6 cellular contexts compared by ENCODE assay signal in genomic region chr1:151433827-151434226, GRCh38. TPM values are rescaled to one million over a fixed set of nuclear protein-coding genes. Genes with fewer than 3 reads are reported as not detected.
A peak's percentile ranks its signal among the peaks of the same experiment; 100 is the strongest.
DNase-seq lines count a peak whose midpoint lies in the region; ATAC-seq, FAIRE-seq and TF ChIP-seq lines count a peak whose summit lies in the region.
"Not testable (repeated sequence)": the region's sequence is repeated elsewhere in the genome, so short reads cannot be mapped to it uniquely, and the experiment has no call there.

No MANE protein-coding gene starts in this region.

- ATAC-seq in WTC11, HepG2: not testable (repeated sequence)

- H4K20me1 ChIP-seq in HepG2 (ENCODE audit: insufficient read depth, low read length) = not testable (repeated sequence)

- not testable (repeated sequence) for FAIRE-seq in HepG2 (lab: Jason Lieb, UNC)

- H3K4me3 ChIP-seq in HEK293 (ENCODE audit: low read depth, low read length); HepG2 (replicated peaks in 1 of 3; ENCODE audit: insufficient read depth in 1 of 3, low read depth in 2 of 3, low read length in 3 of 3): not testable (repeated sequence)

- not testable (repeated sequence) for H3K4me1 ChIP-seq in HEK293 (ENCODE audit: control insufficient read depth, insufficient read depth, low read length); HepG2 (ENCODE audit: insufficient read depth, low read length)

- not testable (repeated sequence) for H3K4me2 ChIP-seq in HepG2 (ENCODE audit: low read depth, low read length)

- 91% methylated on average over 5 of the region's 5 CpGs for WGBS in HepG2 (ENCODE audit: low lambda C conversion rate)

- CTCF ChIA-PET in HEK293 (lab: Yijun Ruan, JAX) = interaction anchor here (0.6 kb wide), 1 partner anchor 215 kb away, joined by 3 read pairs; no protein-coding TSS in a partner anchor
- CTCF ChIA-PET in WTC11 (lab: Charles Lee) = interaction anchor here (0.9 kb wide), 1 partner anchor 11 kb away, joined by 3 read pairs; no protein-coding TSS in a partner anchor
- CTCF ChIA-PET in HepG2 (lab: Yijun Ruan, JAX; ENCODE audit: low intra/inter-chr PET ratio, low total read pairs) = not testable (repeated sequence)

- H3K27ac ChIP-seq in HEK293 (ENCODE audit: extremely low read depth, low read depth, low read length); HepG2 (ENCODE audit: extremely low read length, insufficient read depth, low read length): not testable (repeated sequence)

- not testable (repeated sequence) for H3K9me3 ChIP-seq in HEK293 (ENCODE audit: control insufficient read depth, insufficient read depth, low read depth, low read length); HepG2 (ENCODE audit: low read length)

- not testable (repeated sequence) for H3K27me3 Mint-ChIP-seq in CD14-positive monocyte (ENCODE audit: low read depth in 3 of 3); WTC11 (ENCODE audit: low read depth); chondrocyte (ENCODE audit: low read depth)

- POLR2A ChIA-PET in HEK293 (lab: Yijun Ruan, JAX) = interaction anchor here (0.7 to 0.9 kb wide), 2 partner anchors 11 to 167 kb away, joined by 3 to 5 read pairs; no protein-coding TSS in a partner anchor
- POLR2A ChIA-PET in WTC11 (lab: Charles Lee); HepG2 (lab: Yijun Ruan, JAX): not testable (repeated sequence)

- TF ChIP-seq CTCF in CD14-positive monocyte (IDR thresholded peaks at IDR 0.05); HEK293 (tag by site-specific recombination; IDR thresholded peaks at IDR 0.05); WTC11 (IDR thresholded peaks at IDR 0.05); chondrocyte (IDR thresholded peaks at IDR 0.05); HepG2 (CRISPR knock-in tag; IDR thresholded peaks at IDR 0.05): not testable (repeated sequence)

- in situ Hi-C loops in HepG2 (cut with HindIII; ENCODE audit: extremely low pct_ligation_motif_present, low pct_unique_long_range_greater_than_20kb) = not testable (repeated sequence)

- TF ChIP-seq POLR2A in HepG2 (IDR thresholded peaks at IDR 0.05; ENCODE audit: insufficient read depth in 1 of 2, low read depth in 2 of 2, low read length in 2 of 2) = not testable (repeated sequence)

- not testable (repeated sequence) for H3K9me3 Mint-ChIP-seq in CD14-positive monocyte; WTC11; chondrocyte (ENCODE audit: low read depth)

- DNase-seq in CD14-positive monocyte (ENCODE audit: low spot score); WTC11 (ENCODE audit: low spot score); chondrocyte (ENCODE audit: low spot score); HepG2 (ENCODE audit: low spot score): not testable (repeated sequence)
- DNase-seq in NCI-H82 (lab: John Stamatoyannopoulos, UW) = peak; percentile 31

- H2AFZ ChIP-seq in HepG2 (ENCODE audit: low read length) = not testable (repeated sequence)

- H3K36me3 Mint-ChIP-seq in CD14-positive monocyte = peaks cover 28 to 51% of the 10 kb centered on the region in 2 donors
- H3K36me3 Mint-ChIP-seq in WTC11 = peaks cover 21% of the 10 kb centered on the region
- H3K36me3 Mint-ChIP-seq in chondrocyte (ENCODE audit: low read depth) = not testable (repeated sequence)

- H3K27ac Mint-ChIP-seq in CD14-positive monocyte (peak overlapping the region in 4 of 7 donors; percentile 30 to 79 (median 53)), chondrocyte (ENCODE audit: unreplicated experiment) (peak overlapping the region; percentile 45)
- not testable (repeated sequence) for H3K27ac Mint-ChIP-seq in WTC11

- intact Hi-C loops in CD14-positive monocyte (cut with micrococcal nuclease); HepG2 (cut with micrococcal nuclease; ENCODE audit: unreplicated experiment): not testable (repeated sequence)

- not testable (repeated sequence) for BruUV-seq in HepG2 (replicated peaks; lab: Mats Ljungman, UMichigan)

- not testable (repeated sequence) for TF ChIP-seq EP300 in HepG2 (IDR thresholded peaks at IDR 0.05; ENCODE audit: low read depth in 2 of 2, low read length in 2 of 2); HepG2 (CRISPR knock-in tag; IDR thresholded peaks at IDR 0.05; ENCODE audit: borderline replicate concordance)

- TF ChIP-seq RAD21 in HepG2 (CRISPR knock-in tag; IDR thresholded peaks at IDR 0.05) = not testable (repeated sequence)

- not testable (repeated sequence) for H3K27me3 ChIP-seq in HepG2 (ENCODE audit: control insufficient read depth in 1 of 2, insufficient read depth in 2 of 2, low read length in 2 of 2)

- not testable (repeated sequence) for H3K4me1 Mint-ChIP-seq in CD14-positive monocyte, WTC11
- peaks cover 20% of the 10 kb centered on the region for H3K4me1 Mint-ChIP-seq in chondrocyte (ENCODE audit: low read depth)

- H3K9ac ChIP-seq in HepG2 (ENCODE audit: insufficient read depth, low read depth, low read length) = not testable (repeated sequence)

- H3K36me3 ChIP-seq in HEK293 (ENCODE audit: control insufficient read depth in 2 of 2, insufficient read depth in 1 of 2, low read length in 2 of 2) (peaks cover 15 to 34% of the 10 kb centered on the region in 2 experiments), HepG2 (replicated peaks in 1 of 2; ENCODE audit: control insufficient read depth in 1 of 2, insufficient read depth in 2 of 2, low read length in 2 of 2) (peaks cover 3 to 19% of the 10 kb centered on the region in 2 experiments)

- peaks cover 29% of the 10 kb centered on the region for H3K79me2 ChIP-seq in HepG2 (ENCODE audit: insufficient read depth, low read length)

- H3K4me3 Mint-ChIP-seq in CD14-positive monocyte; WTC11; chondrocyte (ENCODE audit: unreplicated experiment): not testable (repeated sequence)

RNA-seq across cellular contexts. Expression of gene POGZ, which starts 25.5 kb away (rescaled TPM):
- 1 to 10 TPM in 1 of 2 donors, under 1 TPM in 1; 0.75 to 1.8 TPM for polyA plus RNA-seq in CD14-positive monocyte
- 88.1 to 107 TPM (median 105 TPM) in 3 replicates for total RNA-seq in WTC11 (2021)
- 61.7 to 79.7 TPM (median 65.0 TPM) in 3 replicates for total RNA-seq in chondrocyte
- total RNA-seq in HepG2 (2016; rRNA removed; fragmentation: Illumina TruSeq; extraction: Trizol) = 15.3 and 17.1 TPM in 2 replicates
- total RNA-seq in HepG2 (2016; cell fraction: cytosol; rRNA removed; fragmentation: Illumina TruSeq; extraction: Trizol; ENCODE audit: low read depth) = 3.4 and 3.9 TPM in 2 replicates
- 14.3 and 16.4 TPM in 2 replicates for total RNA-seq in HepG2 (2016; cell fraction: insoluble cytoplasmic fraction; rRNA removed; fragmentation: Illumina TruSeq; extraction: Trizol)
- 7.3 and 9.4 TPM in 2 replicates for total RNA-seq in HepG2 (2016; cell fraction: membrane; rRNA removed; fragmentation: Illumina TruSeq; extraction: Trizol)
- total RNA-seq in HepG2 (2016; cell fraction: nucleus; rRNA removed; fragmentation: Illumina TruSeq; extraction: Trizol) = 26.6 and 27.0 TPM in 2 replicates
- 45.6 and 46.9 TPM in 2 replicates for polyA plus RNA-seq in HepG2 (2011; rRNA removed)
- 14.1 and 15.0 TPM in 2 replicates for polyA plus RNA-seq in HepG2 (2011; cell fraction: cytosol; rRNA removed)
- 85.3 and 95.0 TPM in 2 replicates for polyA plus RNA-seq in HepG2 (2011; cell fraction: nucleus; rRNA removed)
- 22.9 and 30.0 TPM in 2 replicates for polyA plus RNA-seq in HepG2 (2012)
- 0.70 and 1.2 TPM in 2 replicates for polyA plus RNA-seq in HepG2 (2016; cell fraction: cytosol; fragmentation: Illumina TruSeq; extraction: Trizol; ENCODE audit: low read depth)
- polyA plus RNA-seq in HepG2 (2016; cell fraction: insoluble cytoplasmic fraction; fragmentation: Illumina TruSeq; extraction: Trizol; ENCODE audit: low read depth) = 18.4 and 20.8 TPM in 2 replicates
- 2.7 and 2.9 TPM in 2 replicates for polyA plus RNA-seq in HepG2 (2016; cell fraction: membrane; fragmentation: Illumina TruSeq; extraction: Trizol; ENCODE audit: low read depth)
- polyA plus RNA-seq in HepG2 (2016; cell fraction: nucleus; fragmentation: Illumina TruSeq; extraction: Trizol; ENCODE audit: insufficient read depth, low read depth) = 55.5 and 69.5 TPM in 2 replicates
- polyA minus RNA-seq in HepG2 (2011; rRNA and poly(A)+ RNA removed; ENCODE audit: low replicate concordance) = 103 and 173 TPM in 2 replicates
- polyA minus RNA-seq in HepG2 (2011; cell fraction: cytosol; rRNA and poly(A)+ RNA removed) = 25.2 and 28.6 TPM in 2 replicates
- 80.1 and 101 TPM in 2 replicates for polyA minus RNA-seq in HepG2 (2011; cell fraction: nucleus; rRNA and poly(A)+ RNA removed)

RNA-seq across cellular contexts. Expression of gene PSMB4, which starts 34.5 kb away (rescaled TPM):
- polyA plus RNA-seq in CD14-positive monocyte (10 to 100 TPM; 69.6 to 85.6 TPM), HepG2 (2011; rRNA removed) (364 and 383 TPM in 2 replicates)
- total RNA-seq in WTC11 (2021) (360 to 414 TPM (median 383 TPM) in 3 replicates), chondrocyte (229 to 257 TPM (median 236 TPM) in 3 replicates), HepG2 (2016; rRNA removed; fragmentation: Illumina TruSeq; extraction: Trizol) (336 and 414 TPM in 2 replicates)
- 180 and 186 TPM in 2 replicates for total RNA-seq in HepG2 (2016; cell fraction: cytosol; rRNA removed; fragmentation: Illumina TruSeq; extraction: Trizol; ENCODE audit: low read depth)
- total RNA-seq in HepG2 (2016; cell fraction: insoluble cytoplasmic fraction; rRNA removed; fragmentation: Illumina TruSeq; extraction: Trizol) = 337 and 459 TPM in 2 replicates
- 216 and 229 TPM in 2 replicates for total RNA-seq in HepG2 (2016; cell fraction: membrane; rRNA removed; fragmentation: Illumina TruSeq; extraction: Trizol)
- 150 and 151 TPM in 2 replicates for total RNA-seq in HepG2 (2016; cell fraction: nucleus; rRNA removed; fragmentation: Illumina TruSeq; extraction: Trizol)
- 449 and 490 TPM in 2 replicates for polyA plus RNA-seq in HepG2 (2011; cell fraction: cytosol; rRNA removed)
- polyA plus RNA-seq in HepG2 (2011; cell fraction: nucleus; rRNA removed) = 275 and 307 TPM in 2 replicates
- polyA plus RNA-seq in HepG2 (2012) = 200 and 247 TPM in 2 replicates
- 167 and 178 TPM in 2 replicates for polyA plus RNA-seq in HepG2 (2016; cell fraction: cytosol; fragmentation: Illumina TruSeq; extraction: Trizol; ENCODE audit: low read depth)
- 392 and 404 TPM in 2 replicates for polyA plus RNA-seq in HepG2 (2016; cell fraction: insoluble cytoplasmic fraction; fragmentation: Illumina TruSeq; extraction: Trizol; ENCODE audit: low read depth)
- polyA plus RNA-seq in HepG2 (2016; cell fraction: membrane; fragmentation: Illumina TruSeq; extraction: Trizol; ENCODE audit: low read depth) = 186 and 200 TPM in 2 replicates
- 265 and 270 TPM in 2 replicates for polyA plus RNA-seq in HepG2 (2016; cell fraction: nucleus; fragmentation: Illumina TruSeq; extraction: Trizol; ENCODE audit: insufficient read depth, low read depth)
- 277 and 543 TPM in 2 replicates for polyA minus RNA-seq in HepG2 (2011; rRNA and poly(A)+ RNA removed; ENCODE audit: low replicate concordance)
- polyA minus RNA-seq in HepG2 (2011; cell fraction: cytosol; rRNA and poly(A)+ RNA removed) = 101 and 117 TPM in 2 replicates
- 64.9 and 71.7 TPM in 2 replicates for polyA minus RNA-seq in HepG2 (2011; cell fraction: nucleus; rRNA and poly(A)+ RNA removed)
